ENCODE assay signal across 17 cellular contexts in genomic region chr22:46201059-46201757, GRCh38. TPM values are rescaled to one million over a fixed set of nuclear protein-coding genes. Genes with fewer than 3 reads are reported as not detected.
DNase-seq lines count a peak whose midpoint lies in the region; ATAC-seq and TF ChIP-seq lines count a peak whose summit lies in the region.
"Had no signal": no experiment of that assay in that cellular context is flagged by ENCODE, and none has a peak within 500 bp of the region (broad histone marks: within the 10 kb centered on the region; RNA-seq: fewer than 3 reads in every experiment).

No MANE protein-coding gene starts in this region.

- H2BK5ac ChIP-seq in mesendoderm (ENCODE audit: low read length) (no peak overlapping the region), trophoblast cell (ENCODE audit: low read depth, low read length, poor library complexity) (no peak overlapping the region)

- TF ChIP-seq CTCF in breast epithelium (IDR thresholded peaks at IDR 0.05) (no peak), MCF 10A (IDR thresholded peaks at IDR 0.05; ENCODE audit: unreplicated experiment) (no peak), heart right ventricle (IDR thresholded peaks at IDR 0.05) (no peak)

- H2AK5ac ChIP-seq in mesendoderm (ENCODE audit: low read length), result no peak overlapping the region
- H2AK5ac ChIP-seq in trophoblast cell (ENCODE audit: low read length), result no peak overlapping the region

- no peaks in the 10 kb centered on the region for H3K4me1 Mint-ChIP-seq in MCF 10A (ENCODE audit: insufficient read depth, unreplicated experiment)

- H4K8ac ChIP-seq in mesendoderm (ENCODE audit: low read depth, low read length) (no peak overlapping the region), trophoblast cell (ENCODE audit: low read depth, low read length) (no peak overlapping the region)

- H2BK120ac ChIP-seq in mesendoderm (ENCODE audit: low read depth, low read length) (no peak overlapping the region), trophoblast cell (ENCODE audit: insufficient read depth, low read length, poor library complexity) (no peak overlapping the region)

- no peak overlapping the region for H3K18ac ChIP-seq in mesendoderm (ENCODE audit: low read length)
- H3K18ac ChIP-seq in trophoblast cell (ENCODE audit: low read length), result no peak overlapping the region

- CTCF ChIA-PET in MCF 10A (lab: Yijun Ruan, JAX), result interaction anchor here (0.6 to 0.7 kb wide), 2 partner anchors 124 to 339 kb away, joined by 3 read pairs; no protein-coding TSS in a partner anchor

- H3K9ac ChIP-seq in mesendoderm (ENCODE audit: low read length) (no peak overlapping the region), trophoblast cell (ENCODE audit: low read length) (no peak overlapping the region)

- H4K5ac ChIP-seq in mesendoderm (ENCODE audit: low read length), result no peak overlapping the region

- peak overlapping the region; percentile 28 to 49 for H3K27ac ChIP-seq in breast epithelium
- H3K27ac ChIP-seq in heart right ventricle, result peak overlapping the region in 2 of 10 donors; percentile 5 to 56
- no peak overlapping the region for H3K27ac ChIP-seq in mesendoderm (ENCODE audit: low read depth, low read length)
- H3K27ac ChIP-seq in trophoblast cell (ENCODE audit: low read depth, low read length), result no peak overlapping the region
- H3K27ac ChIP-seq: HL-60, tibial artery had no signal

- POLR2A ChIA-PET in MCF 10A (lab: Yijun Ruan, JAX), result no interaction called here

- no peak overlapping the region for H3K23ac ChIP-seq in mesendoderm (ENCODE audit: low read length)
- no peak overlapping the region for H3K23ac ChIP-seq in trophoblast cell (ENCODE audit: low read length)

- H2BK15ac ChIP-seq in mesendoderm (replicated peaks; ENCODE audit: low read depth), result no peak overlapping the region

- H3K27me3 Mint-ChIP-seq in MCF 10A (ENCODE audit: insufficient read depth, unreplicated experiment), result no peaks in the 10 kb centered on the region

- H4K12ac ChIP-seq in trophoblast cell (ENCODE audit: low read depth, low read length), result no peak overlapping the region

- H3K79me2 ChIP-seq in mesendoderm (ENCODE audit: control insufficient read depth, insufficient read depth, low read length) (no peaks in the 10 kb centered on the region), trophoblast cell (ENCODE audit: control insufficient read depth, insufficient read depth, low read length, poor library complexity) (no peaks in the 10 kb centered on the region)

- no peaks in the 10 kb centered on the region for H3K9me3 ChIP-seq in breast epithelium
- H3K9me3 ChIP-seq in heart right ventricle, result peaks cover 0 to 7% (median 0%) of the 10 kb centered on the region in 11 donors
- no peaks in the 10 kb centered on the region for H3K9me3 ChIP-seq in trophoblast cell (ENCODE audit: insufficient read depth, low read depth, low read length)
- H3K9me3 ChIP-seq: tibial artery had no signal

- H3K36me3 ChIP-seq in breast epithelium (no peaks in the 10 kb centered on the region), heart right ventricle (peaks cover 0 to 71% (median 24%) of the 10 kb centered on the region in 9 donors), mesendoderm (ENCODE audit: control insufficient read depth, insufficient read depth, low read length) (no peaks in the 10 kb centered on the region), trophoblast cell (ENCODE audit: control insufficient read depth in 1 of 2, insufficient read depth in 2 of 2, low read length in 2 of 2) (no peaks in the 10 kb centered on the region)

- H3K36me3 Mint-ChIP-seq in MCF 10A (ENCODE audit: insufficient read depth, unreplicated experiment), result peaks cover 21% of the 10 kb centered on the region

- H3K56ac ChIP-seq in mesendoderm (ENCODE audit: low read length), result no peak overlapping the region

- H2BK12ac ChIP-seq in trophoblast cell (ENCODE audit: low read length), result no peak overlapping the region

- peak in 7 of 8 donors; percentile 29 to 66 (median 42) for ATAC-seq in heart right ventricle
- ATAC-seq in GM18517 (IDR thresholded peaks at IDR 0.05; ENCODE audit: unreplicated experiment), result no peak
- no peak for ATAC-seq in stimulated activated naive CD8-positive, alpha-beta T cell treated with anti-CD3 and anti-CD28 coated beads, Interleukin-15, Interleukin-2, amounts not matched to agents 100 U/mL and 50 U/mL, for 24 hours
- ATAC-seq: activated T-cell treated with anti-CD3 and anti-CD28 coated beads, Interleukin-2, amount 50 U/mL, for 72 hours had no signal

- peak in 1 of 2 donors; percentile 42 for DNase-seq in breast epithelium (ENCODE audit: low spot score in 2 of 2)
- DNase-seq in MCF 10A (ENCODE audit: unreplicated experiment), result no peak
- no peak for DNase-seq in heart right ventricle
- peak; percentile 92 for DNase-seq in mesendoderm
- no peak for DNase-seq in dedifferentiated amniotic fluid mesenchymal stem cell (ENCODE audit: extremely low spot score)
- DNase-seq in trophoblast cell, result no peak
- no peak for DNase-seq in stimulated activated naive CD8-positive, alpha-beta T cell treated with anti-CD3 and anti-CD28 coated beads, Interleukin-15, Interleukin-2, amounts not matched to agents 100 U/mL and 50 U/mL, for 24 hours
- DNase-seq: activated CD4-positive, alpha-beta T cell treated with anti-CD3 and anti-CD28 coated beads, Interleukin-2, amount 50 U/mL, for 1 hour; activated T-cell treated with anti-CD3 and anti-CD28 coated beads, Interleukin-2, amount 50 U/mL, for 72 hours; GDM1; hippocampal formation; midbrain; NCI-H1694 treated with DMSO at 0.1 percent for 48 hours; NCI-H69; tibial artery had no signal

- WGBS in heart right ventricle, 2 donors, result 61 to 64% methylated on average over 17 of the region's 17 CpGs
- WGBS in mesendoderm (ENCODE audit: extremely low coverage, insufficient coverage, low lambda C conversion rate), result no CpG with 5 or more reads among the region's 17 CpGs
- WGBS in trophoblast cell (ENCODE audit: extremely low coverage, insufficient coverage, insufficient read length), result no CpG with 5 or more reads among the region's 17 CpGs

- intact Hi-C loops in breast epithelium (cut with DNase I; ENCODE audit: low total_unique reads), result loop anchor here (10.0 kb wide), 1 partner anchor 1974 kb away; no protein-coding TSS in a partner anchor
- intact Hi-C loops in MCF 10A (cut with micrococcal nuclease), result no loop called here
- intact Hi-C loops in heart right ventricle (cut with DNase I), result loop anchor here in 1 of 10 donors (10.0 kb wide), 1 partner anchor 56 kb away; no protein-coding TSS in a partner anchor

- no peak overlapping the region for H3K4ac ChIP-seq in mesendoderm (ENCODE audit: low read depth, low read length)
- no peak overlapping the region for H3K4ac ChIP-seq in trophoblast cell (ENCODE audit: low read depth, low read length)

- H3K4me1 ChIP-seq in breast epithelium, result no peaks in the 10 kb centered on the region
- H3K4me1 ChIP-seq in heart right ventricle, result peaks cover 2 to 23% (median 19%) of the 10 kb centered on the region in 9 donors
- peaks cover 5% of the 10 kb centered on the region for H3K4me1 ChIP-seq in mesendoderm (ENCODE audit: control insufficient read depth, low read depth, low read length)
- H3K4me1 ChIP-seq in trophoblast cell (ENCODE audit: control insufficient read depth in 1 of 2, insufficient read depth in 2 of 2, low read length in 2 of 2), result no peaks in the 10 kb centered on the region
- H3K4me1 ChIP-seq: tibial artery had no signal

- no peak for TF ChIP-seq POLR2A in breast epithelium (IDR thresholded peaks at IDR 0.05)

- H4K91ac ChIP-seq in trophoblast cell (ENCODE audit: low read depth, low read length), result no peak overlapping the region

- H3K4me2 ChIP-seq in mesendoderm (ENCODE audit: low read length) (no peak overlapping the region), trophoblast cell (ENCODE audit: low read length) (no peak overlapping the region)

- H2AFZ ChIP-seq in trophoblast cell (ENCODE audit: insufficient read depth, low read length, poor library complexity), result no peak overlapping the region

- no peak overlapping the region for H3K4me3 Mint-ChIP-seq in MCF 10A (ENCODE audit: unreplicated experiment)
- H3K4me3 Mint-ChIP-seq: activated T-cell treated with anti-CD3 and anti-CD28 coated beads, Interleukin-2, amount 50 U/mL, for 72 hours had no signal

- no peaks in the 10 kb centered on the region for H3K79me1 ChIP-seq in mesendoderm (ENCODE audit: low read length)
- no peaks in the 10 kb centered on the region for H3K79me1 ChIP-seq in trophoblast cell (ENCODE audit: low read length)

- H3K27me3 ChIP-seq in breast epithelium (no peaks in the 10 kb centered on the region), heart right ventricle (no peaks in the 10 kb centered on the region), mesendoderm (ENCODE audit: insufficient read depth, low read length, poor library complexity) (no peaks in the 10 kb centered on the region), trophoblast cell (ENCODE audit: insufficient read depth, low read length) (no peaks in the 10 kb centered on the region)
- H3K27me3 ChIP-seq: tibial artery had no signal

- H3K14ac ChIP-seq in trophoblast cell (ENCODE audit: low read length), result no peak overlapping the region

- no peaks in the 10 kb centered on the region for H3K9me3 Mint-ChIP-seq in MCF 10A (ENCODE audit: unreplicated experiment)
- H3K9me3 Mint-ChIP-seq: activated T-cell treated with anti-CD3 and anti-CD28 coated beads, Interleukin-2, amount 50 U/mL, for 72 hours had no signal

- no peak overlapping the region for H3K27ac Mint-ChIP-seq in MCF 10A (ENCODE audit: low read depth, unreplicated experiment)
- H3K27ac Mint-ChIP-seq: activated T-cell treated with anti-CD3 and anti-CD28 coated beads, Interleukin-2, amount 50 U/mL, for 72 hours had no signal

- no TSS peak for BruUV-seq in MCF 10A (replicated peaks; lab: Mats Ljungman, UMichigan)

- H3K4me3 ChIP-seq in breast epithelium (no peak overlapping the region), heart right ventricle (no peak overlapping the region), mesendoderm (ENCODE audit: low read length) (no peak overlapping the region), trophoblast cell (ENCODE audit: low read depth, low read length) (no peak overlapping the region)
- H3K4me3 ChIP-seq: tibial artery had no signal

RNA-seq across cellular contexts. Expression of gene CDPF1, which starts 48.9 kb away (rescaled TPM):
- total RNA-seq in breast epithelium, result 10 to 100 TPM in 2 of 3 donors, 1 to 10 TPM in 1; 7.5 to 16.6 (median 13.3) TPM
- total RNA-seq in MCF 10A (2022), result 6.3 and 9.0 TPM in 2 replicates
- total RNA-seq in heart right ventricle, result 10 to 100 TPM in 1 of 10 donors, 1 to 10 TPM in 9; 6.3 to 10.4 (median 7.5) TPM
- 10 to 100 TPM in 1 of 2 donors, 1 to 10 TPM in 1; 7.7 to 12.7 TPM for polyA plus RNA-seq in heart right ventricle
- 6.4 TPM for polyA plus RNA-seq in mesendoderm (2013, experiment 1 of 2)
- 5.4 TPM for polyA plus RNA-seq in mesendoderm (2013, experiment 2 of 2)
- 5.5 and 5.9 TPM in 2 replicates for polyA plus RNA-seq in trophoblast cell (2013)

RNA-seq across cellular contexts. Expression of gene PPARA, which starts 50.9 kb away (rescaled TPM):
- total RNA-seq in breast epithelium (10 to 100 TPM; 15.2 to 31.0 (median 22.3) TPM), MCF 10A (2022) (8.0 and 10.1 TPM in 2 replicates), heart right ventricle (10 to 100 TPM; 69.0 to 89.5 (median 81.1) TPM)
- polyA plus RNA-seq in heart right ventricle, result 10 to 100 TPM; 15.5 to 20.3 TPM
- polyA plus RNA-seq in mesendoderm (2013, experiment 1 of 2), result 0.49 TPM
- 0.69 TPM for polyA plus RNA-seq in mesendoderm (2013, experiment 2 of 2)
- polyA plus RNA-seq in trophoblast cell (2013), result 5.1 and 5.5 TPM in 2 replicates

Comparison
In these comparisons a context has a peak if more than half of its experiments do, and no peak if none do; other contexts are left out.
1. H3K27ac ChIP-seq: peak in breast epithelium (2 of 2); none in mesendoderm (single experiment) and trophoblast cell (single experiment).
2. ATAC-seq: peak in heart right ventricle (7 of 8); none in GM18517 (single experiment) and stimulated activated naive CD8-positive, alpha-beta T cell treated with anti-CD3 and anti-CD28 coated beads, Interleukin-15, Interleukin-2, amounts not matched to agents 100 U/mL and 50 U/mL, for 24 hours (single experiment).